Comparison of ENCODE assay signal across 1 cellular context in the genomic region with DNA sequence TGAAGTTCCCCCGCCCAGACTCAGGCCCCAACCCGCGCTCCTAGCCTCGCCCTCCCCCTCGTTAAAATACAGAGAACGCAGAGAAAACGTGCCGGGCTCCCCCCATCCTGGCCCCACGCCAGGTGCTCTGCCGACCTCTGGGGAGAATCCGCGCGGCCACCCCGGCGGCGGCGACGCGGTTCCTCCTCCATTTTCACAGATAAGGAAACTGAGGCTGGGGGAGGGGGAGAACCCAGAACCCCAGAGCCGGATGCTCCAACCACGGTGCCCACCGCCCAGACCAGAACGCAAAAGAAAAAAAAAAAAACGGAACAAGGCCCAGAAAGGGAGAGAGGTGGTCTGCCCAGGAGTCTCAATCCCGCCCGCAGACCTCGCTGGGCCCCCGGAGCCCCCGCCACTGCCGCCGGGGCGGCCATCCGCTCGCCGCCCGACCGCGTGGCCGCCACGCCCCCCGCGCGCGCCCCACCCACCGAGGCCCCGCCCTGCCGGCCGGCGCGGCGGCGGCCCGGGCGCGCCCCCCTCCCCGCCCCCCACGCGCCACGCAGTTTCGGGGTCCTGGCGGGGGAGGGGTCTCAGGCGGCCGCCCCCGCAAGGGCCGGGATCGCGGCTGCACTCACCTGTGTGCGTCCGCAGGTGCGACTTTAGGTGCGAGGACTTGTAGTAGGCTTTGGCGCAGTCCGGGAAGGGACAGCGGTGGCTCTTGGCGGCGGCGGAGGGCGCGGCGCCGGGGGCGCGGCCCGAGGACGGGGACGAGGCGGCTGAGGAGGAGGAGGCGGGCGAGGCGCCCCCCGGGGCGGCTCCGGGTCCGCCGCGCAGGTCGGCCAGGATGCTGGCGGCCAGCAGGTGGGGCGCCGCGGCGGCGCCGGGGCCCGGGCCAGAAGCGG.
TF ChIP-seq lines count a peak whose summit lies in the region.

No MANE protein-coding gene starts in this region.

TF ChIP-seq in HepG2, 621 proteins besides CTCF, POLR2A, EP300 and RAD21 (continued from another document and continues in another):
- TF ChIP-seq, protein P1, sequence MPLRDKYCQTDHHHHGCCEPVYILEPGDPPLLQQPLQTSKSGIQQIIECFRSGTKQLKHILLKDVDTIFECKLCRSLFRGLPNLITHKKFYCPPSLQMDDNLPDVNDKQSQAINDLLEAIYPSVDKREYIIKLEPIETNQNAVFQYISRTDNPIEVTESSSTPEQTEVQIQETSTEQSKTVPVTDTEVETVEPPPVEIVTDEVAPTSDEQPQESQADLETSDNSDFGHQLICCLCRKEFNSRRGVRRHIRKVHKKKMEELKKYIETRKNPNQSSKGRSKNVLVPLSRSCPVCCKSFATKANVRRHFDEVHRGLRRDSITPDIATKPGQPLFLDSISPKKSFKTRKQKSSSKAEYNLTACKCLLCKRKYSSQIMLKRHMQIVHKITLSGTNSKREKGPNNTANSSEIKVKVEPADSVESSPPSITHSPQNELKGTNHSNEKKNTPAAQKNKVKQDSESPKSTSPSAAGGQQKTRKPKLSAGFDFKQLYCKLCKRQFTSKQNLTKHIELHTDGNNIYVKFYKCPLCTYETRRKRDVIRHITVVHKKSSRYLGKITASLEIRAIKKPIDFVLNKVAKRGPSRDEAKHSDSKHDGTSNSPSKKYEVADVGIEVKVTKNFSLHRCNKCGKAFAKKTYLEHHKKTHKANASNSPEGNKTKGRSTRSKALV (CRISPR knock-in tag; IDR thresholded peaks at IDR 0.05) = no peak
- TF ChIP-seq CCAR2 (optimal IDR thresholded peaks at IDR 0.05; ENCODE audit: low read depth, low read length) (no peak), ZNF205 (CRISPR knock-in tag; IDR thresholded peaks at IDR 0.05) (no peak), MAFG (CRISPR knock-in tag; IDR thresholded peaks at IDR 0.05) (no peak), HMG20B (CRISPR knock-in tag; conservative IDR thresholded peaks at IDR 0.05) (no peak), SNRNP70 (IDR thresholded peaks at IDR 0.05; ENCODE audit: low read depth, low read length) (no peak), ZNF562 (CRISPR knock-in tag; IDR thresholded peaks at IDR 0.05; ENCODE audit: borderline replicate concordance) (no peak), SMAD1 (CRISPR knock-in tag; IDR thresholded peaks at IDR 0.05; ENCODE audit: borderline replicate concordance, low read depth) (no peak), ZNF10 (CRISPR knock-in tag; IDR thresholded peaks at IDR 0.05; ENCODE audit: borderline replicate concordance, low read depth) (no peak), ZNF550 (CRISPR knock-in tag; IDR thresholded peaks at IDR 0.05; ENCODE audit: borderline replicate concordance) (no peak), ZNF496 (CRISPR knock-in tag; IDR thresholded peaks at IDR 0.05; ENCODE audit: insufficient replicate concordance) (no peak), ZNF782 (CRISPR knock-in tag; IDR thresholded peaks at IDR 0.05; ENCODE audit: borderline replicate concordance) (no peak), ZNF337 (CRISPR knock-in tag; IDR thresholded peaks at IDR 0.05; ENCODE audit: borderline replicate concordance, low read depth) (no peak), FOXC1 (CRISPR knock-in tag; IDR thresholded peaks at IDR 0.05; ENCODE audit: borderline replicate concordance) (no peak), NONO (IDR thresholded peaks at IDR 0.05) (no peak), NONO (CRISPR knock-in tag; conservative IDR thresholded peaks at IDR 0.05) (no peak), ZNF207 (IDR thresholded peaks at IDR 0.05; ENCODE audit: borderline replicate concordance) (no peak), NPAS2 (CRISPR knock-in tag; IDR thresholded peaks at IDR 0.05; ENCODE audit: borderline replicate concordance) (no peak), HCFC1 (IDR thresholded peaks at IDR 0.05; ENCODE audit: low read depth, low read length) (no peak), XRCC5 (optimal IDR thresholded peaks at IDR 0.05; ENCODE audit: low read length) (no peak), PAF1 (CRISPR knock-in tag; IDR thresholded peaks at IDR 0.05) (no peak), ZNF441 (CRISPR knock-in tag; IDR thresholded peaks at IDR 0.05; ENCODE audit: borderline replicate concordance) (no peak; the same call in 1 of the 2 replicates), ZNF792 (CRISPR knock-in tag; IDR thresholded peaks at IDR 0.05) (no peak), ZNF460 (CRISPR knock-in tag; IDR thresholded peaks at IDR 0.05; ENCODE audit: borderline replicate concordance) (no peak), ZFP90 (CRISPR knock-in tag; IDR thresholded peaks at IDR 0.05; ENCODE audit: borderline replicate concordance) (no peak), ZNF589 (CRISPR knock-in tag; conservative IDR thresholded peaks at IDR 0.05) (no peak), ZSCAN29 (CRISPR knock-in tag; conservative IDR thresholded peaks at IDR 0.05) (no peak), ZNF644 (CRISPR knock-in tag; IDR thresholded peaks at IDR 0.05; ENCODE audit: low read depth) (no peak)
- TF ChIP-seq, protein P2, sequence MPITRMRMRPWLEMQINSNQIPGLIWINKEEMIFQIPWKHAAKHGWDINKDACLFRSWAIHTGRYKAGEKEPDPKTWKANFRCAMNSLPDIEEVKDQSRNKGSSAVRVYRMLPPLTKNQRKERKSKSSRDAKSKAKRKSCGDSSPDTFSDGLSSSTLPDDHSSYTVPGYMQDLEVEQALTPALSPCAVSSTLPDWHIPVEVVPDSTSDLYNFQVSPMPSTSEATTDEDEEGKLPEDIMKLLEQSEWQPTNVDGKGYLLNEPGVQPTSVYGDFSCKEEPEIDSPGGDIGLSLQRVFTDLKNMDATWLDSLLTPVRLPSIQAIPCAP (CRISPR knock-in tag; IDR thresholded peaks at IDR 0.05; ENCODE audit: low read depth) = no peak
- TF ChIP-seq, protein P3, sequence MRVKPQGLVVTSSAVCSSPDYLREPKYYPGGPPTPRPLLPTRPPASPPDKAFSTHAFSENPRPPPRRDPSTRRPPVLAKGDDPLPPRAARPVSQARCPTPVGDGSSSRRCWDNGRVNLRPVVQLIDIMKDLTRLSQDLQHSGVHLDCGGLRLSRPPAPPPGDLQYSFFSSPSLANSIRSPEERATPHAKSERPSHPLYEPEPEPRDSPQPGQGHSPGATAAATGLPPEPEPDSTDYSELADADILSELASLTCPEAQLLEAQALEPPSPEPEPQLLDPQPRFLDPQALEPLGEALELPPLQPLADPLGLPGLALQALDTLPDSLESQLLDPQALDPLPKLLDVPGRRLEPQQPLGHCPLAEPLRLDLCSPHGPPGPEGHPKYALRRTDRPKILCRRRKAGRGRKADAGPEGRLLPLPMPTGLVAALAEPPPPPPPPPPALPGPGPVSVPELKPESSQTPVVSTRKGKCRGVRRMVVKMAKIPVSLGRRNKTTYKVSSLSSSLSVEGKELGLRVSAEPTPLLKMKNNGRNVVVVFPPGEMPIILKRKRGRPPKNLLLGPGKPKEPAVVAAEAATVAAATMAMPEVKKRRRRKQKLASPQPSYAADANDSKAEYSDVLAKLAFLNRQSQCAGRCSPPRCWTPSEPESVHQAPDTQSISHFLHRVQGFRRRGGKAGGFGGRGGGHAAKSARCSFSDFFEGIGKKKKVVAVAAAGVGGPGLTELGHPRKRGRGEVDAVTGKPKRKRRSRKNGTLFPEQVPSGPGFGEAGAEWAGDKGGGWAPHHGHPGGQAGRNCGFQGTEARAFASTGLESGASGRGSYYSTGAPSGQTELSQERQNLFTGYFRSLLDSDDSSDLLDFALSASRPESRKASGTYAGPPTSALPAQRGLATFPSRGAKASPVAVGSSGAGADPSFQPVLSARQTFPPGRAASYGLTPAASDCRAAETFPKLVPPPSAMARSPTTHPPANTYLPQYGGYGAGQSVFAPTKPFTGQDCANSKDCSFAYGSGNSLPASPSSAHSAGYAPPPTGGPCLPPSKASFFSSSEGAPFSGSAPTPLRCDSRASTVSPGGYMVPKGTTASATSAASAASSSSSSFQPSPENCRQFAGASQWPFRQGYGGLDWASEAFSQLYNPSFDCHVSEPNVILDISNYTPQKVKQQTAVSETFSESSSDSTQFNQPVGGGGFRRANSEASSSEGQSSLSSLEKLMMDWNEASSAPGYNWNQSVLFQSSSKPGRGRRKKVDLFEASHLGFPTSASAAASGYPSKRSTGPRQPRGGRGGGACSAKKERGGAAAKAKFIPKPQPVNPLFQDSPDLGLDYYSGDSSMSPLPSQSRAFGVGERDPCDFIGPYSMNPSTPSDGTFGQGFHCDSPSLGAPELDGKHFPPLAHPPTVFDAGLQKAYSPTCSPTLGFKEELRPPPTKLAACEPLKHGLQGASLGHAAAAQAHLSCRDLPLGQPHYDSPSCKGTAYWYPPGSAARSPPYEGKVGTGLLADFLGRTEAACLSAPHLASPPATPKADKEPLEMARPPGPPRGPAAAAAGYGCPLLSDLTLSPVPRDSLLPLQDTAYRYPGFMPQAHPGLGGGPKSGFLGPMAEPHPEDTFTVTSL (CRISPR knock-in tag; IDR thresholded peaks at IDR 0.05; ENCODE audit: borderline replicate concordance) = no peak
- TF ChIP-seq, protein P4, sequence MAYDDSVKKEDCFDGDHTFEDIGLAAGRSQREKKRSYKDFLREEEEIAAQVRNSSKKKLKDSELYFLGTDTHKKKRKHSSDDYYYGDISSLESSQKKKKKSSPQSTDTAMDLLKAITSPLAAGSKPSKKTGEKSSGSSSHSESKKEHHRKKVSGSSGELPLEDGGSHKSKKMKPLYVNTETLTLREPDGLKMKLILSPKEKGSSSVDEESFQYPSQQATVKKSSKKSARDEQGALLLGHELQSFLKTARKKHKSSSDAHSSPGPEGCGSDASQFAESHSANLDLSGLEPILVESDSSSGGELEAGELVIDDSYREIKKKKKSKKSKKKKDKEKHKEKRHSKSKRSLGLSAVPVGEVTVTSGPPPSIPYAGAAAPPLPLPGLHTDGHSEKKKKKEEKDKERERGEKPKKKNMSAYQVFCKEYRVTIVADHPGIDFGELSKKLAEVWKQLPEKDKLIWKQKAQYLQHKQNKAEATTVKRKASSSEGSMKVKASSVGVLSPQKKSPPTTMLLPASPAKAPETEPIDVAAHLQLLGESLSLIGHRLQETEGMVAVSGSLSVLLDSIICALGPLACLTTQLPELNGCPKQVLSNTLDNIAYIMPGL (CRISPR knock-in tag; IDR thresholded peaks at IDR 0.05; ENCODE audit: borderline replicate concordance in 1 of 2, low read depth in 1 of 2) = no peak; a peak in 1 of 4 replicates
- TF ChIP-seq, protein P5, sequence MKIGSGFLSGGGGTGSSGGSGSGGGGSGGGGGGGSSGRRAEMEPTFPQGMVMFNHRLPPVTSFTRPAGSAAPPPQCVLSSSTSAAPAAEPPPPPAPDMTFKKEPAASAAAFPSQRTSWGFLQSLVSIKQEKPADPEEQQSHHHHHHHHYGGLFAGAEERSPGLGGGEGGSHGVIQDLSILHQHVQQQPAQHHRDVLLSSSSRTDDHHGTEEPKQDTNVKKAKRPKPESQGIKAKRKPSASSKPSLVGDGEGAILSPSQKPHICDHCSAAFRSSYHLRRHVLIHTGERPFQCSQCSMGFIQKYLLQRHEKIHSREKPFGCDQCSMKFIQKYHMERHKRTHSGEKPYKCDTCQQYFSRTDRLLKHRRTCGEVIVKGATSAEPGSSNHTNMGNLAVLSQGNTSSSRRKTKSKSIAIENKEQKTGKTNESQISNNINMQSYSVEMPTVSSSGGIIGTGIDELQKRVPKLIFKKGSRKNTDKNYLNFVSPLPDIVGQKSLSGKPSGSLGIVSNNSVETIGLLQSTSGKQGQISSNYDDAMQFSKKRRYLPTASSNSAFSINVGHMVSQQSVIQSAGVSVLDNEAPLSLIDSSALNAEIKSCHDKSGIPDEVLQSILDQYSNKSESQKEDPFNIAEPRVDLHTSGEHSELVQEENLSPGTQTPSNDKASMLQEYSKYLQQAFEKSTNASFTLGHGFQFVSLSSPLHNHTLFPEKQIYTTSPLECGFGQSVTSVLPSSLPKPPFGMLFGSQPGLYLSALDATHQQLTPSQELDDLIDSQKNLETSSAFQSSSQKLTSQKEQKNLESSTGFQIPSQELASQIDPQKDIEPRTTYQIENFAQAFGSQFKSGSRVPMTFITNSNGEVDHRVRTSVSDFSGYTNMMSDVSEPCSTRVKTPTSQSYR (CRISPR knock-in tag; IDR thresholded peaks at IDR 0.05; ENCODE audit: borderline replicate concordance) = peak; percentile 44; the same call in 1 of the 2 replicates
- TF ChIP-seq, protein P6, sequence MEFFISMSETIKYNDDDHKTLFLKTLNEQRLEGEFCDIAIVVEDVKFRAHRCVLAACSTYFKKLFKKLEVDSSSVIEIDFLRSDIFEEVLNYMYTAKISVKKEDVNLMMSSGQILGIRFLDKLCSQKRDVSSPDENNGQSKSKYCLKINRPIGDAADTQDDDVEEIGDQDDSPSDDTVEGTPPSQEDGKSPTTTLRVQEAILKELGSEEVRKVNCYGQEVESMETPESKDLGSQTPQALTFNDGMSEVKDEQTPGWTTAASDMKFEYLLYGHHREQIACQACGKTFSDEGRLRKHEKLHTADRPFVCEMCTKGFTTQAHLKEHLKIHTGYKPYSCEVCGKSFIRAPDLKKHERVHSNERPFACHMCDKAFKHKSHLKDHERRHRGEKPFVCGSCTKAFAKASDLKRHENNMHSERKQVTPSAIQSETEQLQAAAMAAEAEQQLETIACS (CRISPR knock-in tag; IDR thresholded peaks at IDR 0.05) = 0 out of 2 replicates have a peak, but pooled peaks have one; percentile 4
- TF ChIP-seq, protein P7, sequence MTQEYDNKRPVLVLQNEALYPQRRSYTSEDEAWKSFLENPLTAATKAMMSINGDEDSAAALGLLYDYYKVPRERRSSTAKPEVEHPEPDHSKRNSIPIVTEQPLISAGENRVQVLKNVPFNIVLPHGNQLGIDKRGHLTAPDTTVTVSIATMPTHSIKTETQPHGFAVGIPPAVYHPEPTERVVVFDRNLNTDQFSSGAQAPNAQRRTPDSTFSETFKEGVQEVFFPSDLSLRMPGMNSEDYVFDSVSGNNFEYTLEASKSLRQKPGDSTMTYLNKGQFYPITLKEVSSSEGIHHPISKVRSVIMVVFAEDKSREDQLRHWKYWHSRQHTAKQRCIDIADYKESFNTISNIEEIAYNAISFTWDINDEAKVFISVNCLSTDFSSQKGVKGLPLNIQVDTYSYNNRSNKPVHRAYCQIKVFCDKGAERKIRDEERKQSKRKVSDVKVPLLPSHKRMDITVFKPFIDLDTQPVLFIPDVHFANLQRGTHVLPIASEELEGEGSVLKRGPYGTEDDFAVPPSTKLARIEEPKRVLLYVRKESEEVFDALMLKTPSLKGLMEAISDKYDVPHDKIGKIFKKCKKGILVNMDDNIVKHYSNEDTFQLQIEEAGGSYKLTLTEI (CRISPR knock-in tag; conservative IDR thresholded peaks at IDR 0.05) = no peak
- TF ChIP-seq, protein P8, sequence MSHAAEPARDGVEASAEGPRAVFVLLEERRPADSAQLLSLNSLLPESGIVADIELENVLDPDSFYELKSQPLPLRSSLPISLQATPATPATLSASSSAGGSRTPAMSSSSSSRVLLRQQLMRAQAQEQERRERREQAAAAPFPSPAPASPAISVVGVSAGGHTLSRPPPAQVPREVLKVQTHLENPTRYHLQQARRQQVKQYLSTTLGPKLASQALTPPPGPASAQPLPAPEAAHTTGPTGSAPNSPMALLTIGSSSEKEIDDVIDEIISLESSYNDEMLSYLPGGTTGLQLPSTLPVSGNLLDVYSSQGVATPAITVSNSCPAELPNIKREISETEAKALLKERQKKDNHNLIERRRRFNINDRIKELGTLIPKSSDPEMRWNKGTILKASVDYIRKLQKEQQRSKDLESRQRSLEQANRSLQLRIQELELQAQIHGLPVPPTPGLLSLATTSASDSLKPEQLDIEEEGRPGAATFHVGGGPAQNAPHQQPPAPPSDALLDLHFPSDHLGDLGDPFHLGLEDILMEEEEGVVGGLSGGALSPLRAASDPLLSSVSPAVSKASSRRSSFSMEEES (CRISPR knock-in tag; IDR thresholded peaks at IDR 0.05) = no peak
- TF ChIP-seq, protein P9, sequence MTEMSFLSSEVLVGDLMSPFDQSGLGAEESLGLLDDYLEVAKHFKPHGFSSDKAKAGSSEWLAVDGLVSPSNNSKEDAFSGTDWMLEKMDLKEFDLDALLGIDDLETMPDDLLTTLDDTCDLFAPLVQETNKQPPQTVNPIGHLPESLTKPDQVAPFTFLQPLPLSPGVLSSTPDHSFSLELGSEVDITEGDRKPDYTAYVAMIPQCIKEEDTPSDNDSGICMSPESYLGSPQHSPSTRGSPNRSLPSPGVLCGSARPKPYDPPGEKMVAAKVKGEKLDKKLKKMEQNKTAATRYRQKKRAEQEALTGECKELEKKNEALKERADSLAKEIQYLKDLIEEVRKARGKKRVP (CRISPR knock-in tag; IDR thresholded peaks at IDR 0.05) = no peak
